Comparison of ENCODE assay signal across 16 cellular contexts in genomic region chr2:177649568-177650271, GRCh38.
A peak's percentile ranks its signal among the peaks of the same experiment; 100 is the strongest.
DNase-seq lines count a peak whose midpoint lies in the region; ATAC-seq, FAIRE-seq and TF ChIP-seq lines count a peak whose summit lies in the region.
"Had no signal": no experiment of that assay in that cellular context is flagged by ENCODE, and none has a peak within 500 bp of the region (broad histone marks: within the 10 kb centered on the region; RNA-seq: fewer than 3 reads in every experiment).

No MANE protein-coding gene starts in this region.

- CTCF ChIA-PET in K562 (lab: Yijun Ruan, JAX; ENCODE audit: low intra/inter-chr PET ratio): no interaction called here

- no peak for TF ChIP-seq POLR2A in K562 (conservative IDR thresholded peaks at IDR 0.05)

- H3K4me3 Mint-ChIP-seq in neural progenitor cell: no peak overlapping the region
- H3K4me3 Mint-ChIP-seq in natural killer cell treated with Interleukin-12 subunit alpha and Interleukin-12 subunit beta and Interleukin-15 and Interleukin-18, amount 100 ng/mL, for 72 hours: no peak overlapping the region
- H3K4me3 Mint-ChIP-seq: CD4-positive, alpha-beta memory T cell had no signal

- no peak for TF ChIP-seq EP300 in K562 (IDR thresholded peaks at IDR 0.05; ENCODE audit: low read length)

- no peak for TF ChIP-seq CTCF in Loucy (conservative IDR thresholded peaks at IDR 0.05; ENCODE audit: low read length)
- no peak for TF ChIP-seq CTCF in K562 (IDR thresholded peaks at IDR 0.05 in 2 of 3, conservative IDR thresholded peaks at IDR 0.05 in 1 of 3; ENCODE audit: insufficient read depth in 2 of 3, low read depth in 1 of 3, low read length in 3 of 3)
- no peak for TF ChIP-seq CTCF in neural progenitor cell (IDR thresholded peaks at IDR 0.05)

- no peaks in the 10 kb centered on the region for H3K9me2 ChIP-seq in Loucy (replicated peaks; ENCODE audit: low read depth, low read length)

- BruUV-seq in K562 (replicated peaks; lab: Mats Ljungman, UMichigan): no TSS peak

- H3K27me3 Mint-ChIP-seq in neural progenitor cell (ENCODE audit: insufficient read depth, low read depth): peaks cover 4% of the 10 kb centered on the region
- H3K27me3 Mint-ChIP-seq in natural killer cell treated with Interleukin-12 subunit alpha and Interleukin-12 subunit beta and Interleukin-15 and Interleukin-18, amount 100 ng/mL, for 72 hours: peaks cover 34% of the 10 kb centered on the region in 2 donors

- H3K9me3 ChIP-seq in Loucy (ENCODE audit: insufficient read depth, low read depth, low read length) (no peaks in the 10 kb centered on the region), K562 (replicated peaks; ENCODE audit: control insufficient read depth, insufficient read depth, low read depth, low read length) (peaks cover 2% of the 10 kb centered on the region; the same call in 1 of the 2 replicates), neural progenitor cell (ENCODE audit: low read depth) (no peaks in the 10 kb centered on the region)
- H3K9me3 ChIP-seq: HAP-1 had no signal

- intact Hi-C loops in K562 (cut with micrococcal nuclease): no loop called here

- peak overlapping the region; percentile 46; the same call in 1 of the 2 replicates for H2AFZ ChIP-seq in Loucy (ENCODE audit: low read length)
- no peak overlapping the region for H2AFZ ChIP-seq in K562 (ENCODE audit: low read depth, low read length)
- peak overlapping the region; percentile 84 for H2AFZ ChIP-seq in neural progenitor cell (replicated peaks)

- H4K20me1 ChIP-seq in Loucy (ENCODE audit: insufficient read depth, low read length, poor library complexity, severe bottlenecking) (no peaks in the 10 kb centered on the region), K562 (replicated peaks; ENCODE audit: control insufficient read depth, insufficient read depth, low read length) (no peaks in the 10 kb centered on the region), neural progenitor cell (ENCODE audit: low read depth) (no peaks in the 10 kb centered on the region)

- POLR2A ChIA-PET in K562 (lab: Yijun Ruan, JAX): interaction anchor here (0.6 to 2.4 kb wide), 2 partner anchors 8 to 11 kb away, joined by 3 to 9 read pairs; no protein-coding TSS in a partner anchor

- H3F3A ChIP-seq in Loucy (ENCODE audit: low read depth) (no peaks in the 10 kb centered on the region), neural progenitor cell (ENCODE audit: low read depth) (peaks cover 22% of the 10 kb centered on the region)

- H3K9me1 ChIP-seq in K562 (ENCODE audit: control insufficient read depth, insufficient read depth, low read length): no peaks in the 10 kb centered on the region

- H3K9me3 Mint-ChIP-seq in neural progenitor cell: peaks cover 2% of the 10 kb centered on the region
- H3K9me3 Mint-ChIP-seq in natural killer cell treated with Interleukin-12 subunit alpha and Interleukin-12 subunit beta and Interleukin-15 and Interleukin-18, amount 100 ng/mL, for 72 hours: no peaks in the 10 kb centered on the region
- H3K9me3 Mint-ChIP-seq: CD4-positive, alpha-beta memory T cell had no signal

- no peak overlapping the region for H3K9ac ChIP-seq in Loucy (ENCODE audit: low read depth, low read length, poor library complexity, severe bottlenecking)
- H3K9ac ChIP-seq in K562 (ENCODE audit: insufficient read depth in 1 of 2, low read depth in 2 of 2, low read length in 2 of 2): no peak overlapping the region
- no peak overlapping the region for H3K9ac ChIP-seq in neural progenitor cell

- H3K27me3 ChIP-seq in Loucy (ENCODE audit: insufficient read depth, low read length, poor library complexity, severe bottlenecking) (no peaks in the 10 kb centered on the region), K562 (ENCODE audit: control insufficient read depth in 2 of 2, insufficient read depth in 2 of 2, low read length in 2 of 2) (peaks cover 0 to 12% of the 10 kb centered on the region in 2 experiments; a peak in 1 of 5 replicates), neural progenitor cell (no peaks in the 10 kb centered on the region)

- TF ChIP-seq RAD21 in K562 (CRISPR knock-in tag; conservative IDR thresholded peaks at IDR 0.05 in 1 of 2, IDR thresholded peaks at IDR 0.05 in 1 of 2): no peak

- no peak for FAIRE-seq in K562 (lab: Jason Lieb, UNC)
- FAIRE-seq: GM12892, H54 had no signal

- peaks cover 25% of the 10 kb centered on the region for H3K4me1 Mint-ChIP-seq in neural progenitor cell
- H3K4me1 Mint-ChIP-seq in natural killer cell treated with Interleukin-12 subunit alpha and Interleukin-12 subunit beta and Interleukin-15 and Interleukin-18, amount 100 ng/mL, for 72 hours (ENCODE audit: low read depth in 2 of 2): no peaks in the 10 kb centered on the region
- H3K4me1 Mint-ChIP-seq: CD4-positive, alpha-beta memory T cell had no signal

- H3K27ac ChIP-seq in K562 (ENCODE audit: extremely low read depth, low read depth, low read length) (no peak overlapping the region), neural progenitor cell (no peak overlapping the region)

- H3K36me3 Mint-ChIP-seq in neural progenitor cell: peaks cover 1% of the 10 kb centered on the region
- H3K36me3 Mint-ChIP-seq in natural killer cell treated with Interleukin-12 subunit alpha and Interleukin-12 subunit beta and Interleukin-15 and Interleukin-18, amount 100 ng/mL, for 72 hours: no peaks in the 10 kb centered on the region
- H3K36me3 Mint-ChIP-seq: CD4-positive, alpha-beta memory T cell had no signal

- no peak overlapping the region for H3K27ac Mint-ChIP-seq in neural progenitor cell
- no peak overlapping the region for H3K27ac Mint-ChIP-seq in natural killer cell treated with Interleukin-12 subunit alpha and Interleukin-12 subunit beta and Interleukin-15 and Interleukin-18, amount 100 ng/mL, for 72 hours
- H3K27ac Mint-ChIP-seq: CD4-positive, alpha-beta memory T cell had no signal

- 10% methylated on average over 4 of the region's 4 CpGs for WGBS in K562 (ENCODE audit: insufficient coverage, low coverage, missing lambda C conversion rate)

- DNase-seq in K562 (ENCODE audit: extremely low read depth in 1 of 4, low spot score in 3 of 4) (no peak), neural progenitor cell (ENCODE audit: low spot score) (no peak), EL (no peak), cerebellar nuclear complex (lab: John Stamatoyannopoulos, UW) (no peak)
- no peak for DNase-seq in natural killer cell treated with Interleukin-12 subunit alpha and Interleukin-12 subunit beta and Interleukin-15 and Interleukin-18, amount 100 ng/mL, for 72 hours (ENCODE audit: low spot score)
- DNase-seq: C1 segment of cervical spinal cord; Calu3; CD4-positive, alpha-beta memory T cell; COR-L47; DMS53; DMS79 treated with DMSO at 0.1 percent for 48 hours; GOT3 had no signal

- H3K4me1 ChIP-seq in Loucy (ENCODE audit: insufficient read depth, low read length, poor library complexity, severe bottlenecking) (peaks cover 11% of the 10 kb centered on the region), K562 (replicated peaks in 1 of 2; ENCODE audit: control insufficient read depth in 2 of 2, insufficient read depth in 2 of 2, low read length in 2 of 2) (peaks cover 0 to 9% of the 10 kb centered on the region in 2 experiments; a peak in 3 of 5 replicates), neural progenitor cell (peaks cover 43% of the 10 kb centered on the region)

- ATAC-seq in K562: no peak
- ATAC-seq in natural killer cell treated with Interleukin-12 subunit alpha and Interleukin-12 subunit beta and Interleukin-15 and Interleukin-18, amount 100 ng/mL, for 72 hours: no peak

- H3K79me2 ChIP-seq in Loucy (ENCODE audit: insufficient read depth, low read length) (no peaks in the 10 kb centered on the region), K562 (ENCODE audit: control insufficient read depth, insufficient read depth, low read length) (no peaks in the 10 kb centered on the region), neural progenitor cell (ENCODE audit: low read depth) (no peaks in the 10 kb centered on the region)

- H3K36me3 ChIP-seq in Loucy (ENCODE audit: insufficient read depth, low read length) (no peaks in the 10 kb centered on the region), K562 (ENCODE audit: control insufficient read depth, insufficient read depth, low read length) (no peaks in the 10 kb centered on the region), neural progenitor cell (no peaks in the 10 kb centered on the region)
- H3K36me3 ChIP-seq: HAP-1 had no signal

- H3K4me3 ChIP-seq in Loucy (ENCODE audit: low read length, poor library complexity, severe bottlenecking) (no peak overlapping the region), K562 (no peak overlapping the region), neural progenitor cell (no peak overlapping the region)
- H3K4me3 ChIP-seq: HAP-1 had no signal

- in situ Hi-C loops in K562 (cut with MboI): no loop called here

- H3K4me2 ChIP-seq in Loucy (ENCODE audit: low read depth, low read length, poor library complexity, severe bottlenecking): no peak overlapping the region
- H3K4me2 ChIP-seq in K562 (ENCODE audit: insufficient read depth, low read length): no peak overlapping the region
- H3K4me2 ChIP-seq in neural progenitor cell: no peak overlapping the region

TF ChIP-seq in K562, 482 proteins besides CTCF, POLR2A, EP300 and RAD21 (continues in another document):
- TF ChIP-seq ZNF316 (IDR thresholded peaks at IDR 0.05) (peak; percentile 55; the same call in 1 of the 2 replicates), NFE2 (IDR thresholded peaks at IDR 0.05; ENCODE audit: low read depth) (peak; percentile 68), MAFG (tag; conservative IDR thresholded peaks at IDR 0.05) (peak; percentile 70), CEBPG (CRISPR knock-in tag; IDR thresholded peaks at IDR 0.05) (no peak), CEBPG (tag; conservative IDR thresholded peaks at IDR 0.05 in 1 of 2, IDR thresholded peaks at IDR 0.05 in 1 of 2) (peak; percentile 58 to 60; a peak in 3 of 4 replicates), STAT6 (CRISPR knock-in tag; IDR thresholded peaks at IDR 0.05) (no peak), C11orf30 (IDR thresholded peaks at IDR 0.05; ENCODE audit: low read depth) (peak; percentile 75)
